In genomic region chr7:356691-357462, GRCh38 we compare ENCODE assay signal across 21 cellular contexts.
DNase-seq lines count a peak whose midpoint lies in the region; ATAC-seq and TF ChIP-seq lines count a peak whose summit lies in the region.
"Had no signal": no experiment of that assay in that cellular context is flagged by ENCODE, and none has a peak within 500 bp of the region (broad histone marks: within the 10 kb centered on the region; RNA-seq: fewer than 3 reads in every experiment).

No MANE protein-coding gene starts in this region.

- POLR2A ChIA-PET in activated CD4-positive, alpha-beta T cell treated with anti-CD3 and anti-CD28 coated beads for 36 hours (lab: Charles Lee) = no interaction called here

- no peak overlapping the region for H3K4me3 ChIP-seq in BLaER1 treated with 17β-estradiol and CSF1 and Interleukin-3, amounts not matched to agents 10 nM and 100 nM
- no peak overlapping the region for H3K4me3 ChIP-seq in GM23338
- no peak overlapping the region for H3K4me3 ChIP-seq in left lung
- H3K4me3 ChIP-seq: SJCRH30, thyroid gland had no signal

- H3K27me3 Mint-ChIP-seq in GM23338 (ENCODE audit: insufficient read depth, low read depth, poor library complexity) = peaks cover 2% of the 10 kb centered on the region
- peaks cover 40% of the 10 kb centered on the region for H3K27me3 Mint-ChIP-seq in stimulated activated memory B cell treated with anti-CD40 and anti-IgM and Interleukin-4, amounts not matched to agents 10 μg/mL and 1 μg/mL and 100 μg/mL, for 72 hours
- H3K27me3 Mint-ChIP-seq in activated CD4-positive, alpha-beta T cell treated with anti-CD3 and anti-CD28 coated beads for 36 hours = no peaks in the 10 kb centered on the region
- H3K27me3 Mint-ChIP-seq: central memory CD8-positive, alpha-beta T cell had no signal

- peaks cover 0 to 9% (median 7%) of the 10 kb centered on the region in 11 experiments; a peak in 15 of 22 replicates for H3K9me3 ChIP-seq in BLaER1 treated with 17β-estradiol and CSF1 and Interleukin-3, amounts not matched to agents 10 nM and 100 nM (replicated peaks in 1 of 11)
- H3K9me3 ChIP-seq in left lung = peaks cover 0 to 5% of the 10 kb centered on the region in 2 donors
- H3K9me3 ChIP-seq: Caco-2, SJCRH30, thyroid gland had no signal

- H3K9ac ChIP-seq in BLaER1 treated with 17β-estradiol and CSF1 and Interleukin-3, amounts not matched to agents 10 nM and 100 nM = peak overlapping the region in 5 of 11 experiments; percentile 6 to 51 (median 29); a peak in 6 of 22 replicates

- no peaks in the 10 kb centered on the region for H3K36me3 ChIP-seq in BLaER1 treated with 17β-estradiol and CSF1 and Interleukin-3, amounts not matched to agents 10 nM and 100 nM
- H3K36me3 ChIP-seq in GM23338 (ENCODE audit: insufficient read depth) = no peaks in the 10 kb centered on the region
- no peaks in the 10 kb centered on the region for H3K36me3 ChIP-seq in left lung
- H3K36me3 ChIP-seq: SJCRH30, thyroid gland had no signal

- TF ChIP-seq CTCF in GM23338 (conservative IDR thresholded peaks at IDR 0.05; ENCODE audit: low read depth in 2 of 2) (no peak), left lung (IDR thresholded peaks at IDR 0.05) (no peak)

- peak overlapping the region in 9 of 11 experiments; percentile 26 to 98 (median 91); a peak in 18 of 22 replicates for H3K4me2 ChIP-seq in BLaER1 treated with 17β-estradiol and CSF1 and Interleukin-3, amounts not matched to agents 10 nM and 100 nM
- H3K4me2 ChIP-seq in GM23338 = no peak overlapping the region

- CTCF ChIA-PET in activated CD4-positive, alpha-beta T cell treated with anti-CD3 and anti-CD28 coated beads for 36 hours (lab: Charles Lee) = no interaction called here

- H3K27me3 ChIP-seq in BLaER1 treated with 17β-estradiol and CSF1 and Interleukin-3, amounts not matched to agents 10 nM and 100 nM = peaks cover 0 to 46% (median 0%) of the 10 kb centered on the region in 11 experiments; a peak in 5 of 22 replicates
- H3K27me3 ChIP-seq in GM23338 (ENCODE audit: insufficient read depth) (no peaks in the 10 kb centered on the region), left lung (peaks cover 0 to 52% of the 10 kb centered on the region in 2 donors)
- H3K27me3 ChIP-seq: SJCRH30, thyroid gland had no signal

- H3K27ac ChIP-seq in BLaER1 treated with 17β-estradiol and CSF1 and Interleukin-3, amounts not matched to agents 10 nM and 100 nM = peak overlapping the region in 6 of 11 experiments; percentile 14 to 96 (median 92); a peak in 5 of 22 replicates
- H3K27ac ChIP-seq in GM23338 (ENCODE audit: low read depth) (no peak overlapping the region), left lung (peak overlapping the region in 1 of 2 donors; percentile 28)
- H3K27ac ChIP-seq: SJCRH30, thyroid gland had no signal

- no peak for DNase-seq in GM23338 (ENCODE audit: low spot score)
- DNase-seq in left lung = peak in 1 of 2 donors; percentile 77
- no peak for DNase-seq in NCI-H187 treated with DMSO at 0.1 percent for 48 hours (lab: John Stamatoyannopoulos, UW)
- DNase-seq in activated CD4-positive, alpha-beta T cell treated with anti-CD3 and anti-CD28 coated beads for 36 hours = no peak
- DNase-seq in NOMO-1 (lab: John Stamatoyannopoulos, UW; ENCODE audit: unreplicated experiment in 2 of 2) = no peak
- DNase-seq: activated CD4-positive, alpha-beta T cell treated with anti-CD3 and anti-CD28 coated beads, Interleukin-2, amount 50 U/mL, for 1 hour; activated gamma-delta T cell; activated T-cell treated with anti-CD3 and anti-CD28 coated beads, Interleukin-2, amount 50 U/mL, for 4 hours; C1 segment of cervical spinal cord; Caco-2; erythroblast; IMR-90; NCI-H446; NCI-H774; SJCRH30; stimulated activated naive CD4-positive, alpha-beta T cell treated with Interleukin-2 at 50 U/mL for 16 hours; thyroid gland had no signal

- H3K9me2 ChIP-seq in GM23338 (ENCODE audit: insufficient read depth) = no peaks in the 10 kb centered on the region

- no peak overlapping the region for H2AFZ ChIP-seq in GM23338

- peaks cover 2% of the 10 kb centered on the region; the same call in 2 of the 3 replicates for H3K36me3 Mint-ChIP-seq in GM23338 (ENCODE audit: low read depth)
- peaks cover 3% of the 10 kb centered on the region for H3K36me3 Mint-ChIP-seq in stimulated activated memory B cell treated with anti-CD40 and anti-IgM and Interleukin-4, amounts not matched to agents 10 μg/mL and 1 μg/mL and 100 μg/mL, for 72 hours
- peaks cover 2% of the 10 kb centered on the region for H3K36me3 Mint-ChIP-seq in activated CD4-positive, alpha-beta T cell treated with anti-CD3 and anti-CD28 coated beads for 36 hours (ENCODE audit: low read depth)
- H3K36me3 Mint-ChIP-seq: WTC11 had no signal

- no peak overlapping the region for H3K27ac Mint-ChIP-seq in GM23338
- no peak overlapping the region for H3K27ac Mint-ChIP-seq in stimulated activated memory B cell treated with anti-CD40 and anti-IgM and Interleukin-4, amounts not matched to agents 10 μg/mL and 1 μg/mL and 100 μg/mL, for 72 hours
- no peak overlapping the region for H3K27ac Mint-ChIP-seq in activated CD4-positive, alpha-beta T cell treated with anti-CD3 and anti-CD28 coated beads for 36 hours
- H3K27ac Mint-ChIP-seq: WTC11 had no signal

- H4K20me1 ChIP-seq in BLaER1 treated with 17β-estradiol and CSF1 and Interleukin-3, amounts not matched to agents 10 nM and 100 nM = no peaks in the 10 kb centered on the region
- no peaks in the 10 kb centered on the region for H4K20me1 ChIP-seq in GM23338 (replicated peaks; ENCODE audit: insufficient read depth)

- peaks cover 39 to 98% (median 93%) of the 10 kb centered on the region in 10 experiments for H3K4me1 ChIP-seq in BLaER1 treated with 17β-estradiol and CSF1 and Interleukin-3, amounts not matched to agents 10 nM and 100 nM
- no peaks in the 10 kb centered on the region for H3K4me1 ChIP-seq in GM23338 (ENCODE audit: insufficient read depth)
- peaks cover 0 to 11% of the 10 kb centered on the region in 2 donors for H3K4me1 ChIP-seq in left lung
- H3K4me1 ChIP-seq: SJCRH30, thyroid gland had no signal

- intact Hi-C loops in left lung (cut with DNase I) = no loop called here
- intact Hi-C loops in activated CD4-positive, alpha-beta T cell treated with anti-CD3 and anti-CD28 coated beads for 36 hours (cut with DNase I, micrococcal nuclease) = no loop called here

- H3K4me1 Mint-ChIP-seq in GM23338 = peaks cover 6% of the 10 kb centered on the region; the same call in 1 of the 3 replicates
- H3K4me1 Mint-ChIP-seq in stimulated activated memory B cell treated with anti-CD40 and anti-IgM and Interleukin-4, amounts not matched to agents 10 μg/mL and 1 μg/mL and 100 μg/mL, for 72 hours = peaks cover 16% of the 10 kb centered on the region
- peaks cover 25% of the 10 kb centered on the region for H3K4me1 Mint-ChIP-seq in activated CD4-positive, alpha-beta T cell treated with anti-CD3 and anti-CD28 coated beads for 36 hours

- no peaks in the 10 kb centered on the region; the same call in 2 of the 3 replicates for H3K9me3 Mint-ChIP-seq in GM23338
- peaks cover 6% of the 10 kb centered on the region for H3K9me3 Mint-ChIP-seq in stimulated activated memory B cell treated with anti-CD40 and anti-IgM and Interleukin-4, amounts not matched to agents 10 μg/mL and 1 μg/mL and 100 μg/mL, for 72 hours
- peaks cover 7% of the 10 kb centered on the region for H3K9me3 Mint-ChIP-seq in activated CD4-positive, alpha-beta T cell treated with anti-CD3 and anti-CD28 coated beads for 36 hours (ENCODE audit: low read depth)
- H3K9me3 Mint-ChIP-seq: central memory CD8-positive, alpha-beta T cell; WTC11 had no signal

- ATAC-seq in GM23338 (peak; percentile 28; the same call in 2 of the 3 replicates), left lung (peak; percentile 36)
- ATAC-seq in stimulated activated memory B cell treated with anti-CD40 and anti-IgM and Interleukin-4, amounts not matched to agents 10 μg/mL and 1 μg/mL and 100 μg/mL, for 72 hours = peak; percentile 62
- ATAC-seq in activated CD4-positive, alpha-beta T cell treated with anti-CD3 and anti-CD28 coated beads for 36 hours = no peak
- ATAC-seq: activated T-cell treated with anti-CD3 and anti-CD28 coated beads, Interleukin-2, amount 50 U/mL, for 4 hours; WTC11 had no signal

- no peak overlapping the region for H3K4me3 Mint-ChIP-seq in GM23338
- no peak overlapping the region for H3K4me3 Mint-ChIP-seq in stimulated activated memory B cell treated with anti-CD40 and anti-IgM and Interleukin-4, amounts not matched to agents 10 μg/mL and 1 μg/mL and 100 μg/mL, for 72 hours
- no peak overlapping the region for H3K4me3 Mint-ChIP-seq in activated CD4-positive, alpha-beta T cell treated with anti-CD3 and anti-CD28 coated beads for 36 hours
- H3K4me3 Mint-ChIP-seq: activated T-cell treated with anti-CD3 and anti-CD28 coated beads, Interleukin-2, amount 50 U/mL, for 4 hours; central memory CD8-positive, alpha-beta T cell; WTC11 had no signal

- H3K79me2 ChIP-seq in GM23338 (replicated peaks; ENCODE audit: insufficient read depth) = no peaks in the 10 kb centered on the region

- H3F3A ChIP-seq in GM23338 (replicated peaks; ENCODE audit: low read depth) = no peaks in the 10 kb centered on the region

TF ChIP-seq in GM23338, 12 proteins besides CTCF, POLR2A, EP300 and RAD21:
- no peak for TF ChIP-seq NANOG (IDR thresholded peaks at IDR 0.05; ENCODE audit: borderline replicate concordance)
